Comparison of ENCODE assay signal across 8 cellular contexts in genomic region chr13:105410602-105411001, GRCh38. TPM values are rescaled to one million over a fixed set of nuclear protein-coding genes. Genes with fewer than 3 reads are reported as not detected.
A peak's percentile ranks its signal among the peaks of the same experiment; 100 is the strongest.
DNase-seq lines count a peak whose midpoint lies in the region; ATAC-seq and TF ChIP-seq lines count a peak whose summit lies in the region.

No MANE protein-coding gene starts in this region.

- WGBS in psoas muscle, 3 donors: 29 to 45% (median 30%) methylated on average over 11 of the region's 11 CpGs

- H3K9me3 ChIP-seq in BE2C: no peaks in the 10 kb centered on the region
- H3K9me3 ChIP-seq in psoas muscle: no peaks in the 10 kb centered on the region

- H3K4me3 ChIP-seq in BE2C (ENCODE audit: low read depth, low read length) (no peak overlapping the region), psoas muscle (no peak overlapping the region)

- H3K27ac ChIP-seq in psoas muscle: no peak overlapping the region

- H3K4me1 ChIP-seq in BE2C (no peaks in the 10 kb centered on the region), psoas muscle (no peaks in the 10 kb centered on the region)

- H3K36me3 ChIP-seq in BE2C (no peaks in the 10 kb centered on the region), psoas muscle (ENCODE audit: insufficient read depth in 1 of 2, low read depth in 1 of 2) (no peaks in the 10 kb centered on the region)

- H3K27me3 ChIP-seq in BE2C (no peaks in the 10 kb centered on the region), psoas muscle (ENCODE audit: insufficient read depth in 3 of 3, low read length in 2 of 3) (no peaks in the 10 kb centered on the region)

- no peak for TF ChIP-seq EP300 in Ishikawa (IDR thresholded peaks at IDR 0.05; ENCODE audit: borderline replicate concordance)

- intact Hi-C loops in psoas muscle (cut with DNase I): no loop called here

- peak; percentile 31; the same call in 1 of the 2 replicates for TF ChIP-seq RAD21 in Ishikawa (IDR thresholded peaks at IDR 0.05; ENCODE audit: low read depth)

- TF ChIP-seq CTCF in BE2C (IDR thresholded peaks at IDR 0.05; ENCODE audit: low read depth, low read length) (peak; percentile 80), psoas muscle (IDR thresholded peaks at IDR 0.05) (peak; percentile 49)

- ATAC-seq in psoas muscle: peak in 1 of 4 donors; percentile 57

- peak; percentile 70 for DNase-seq in BE2C
- DNase-seq in activated T-cell treated with anti-CD3 and anti-CD28 coated beads for 1 hour (ENCODE audit: low read depth): peak; percentile 1
- DNase-seq in globus pallidus (ENCODE audit: low spot score): peak; percentile 59
- peak; percentile 37 to 74 for DNase-seq in psoas muscle
- DNase-seq in NCI-H1417 treated with DMSO at 0.1 percent for 48 hours (lab: John Stamatoyannopoulos, UW): no peak
- DNase-seq in NCI-H524 treated with DMSO at 0.1 percent for 48 hours (lab: John Stamatoyannopoulos, UW): no peak
- no peak for DNase-seq in KG1 (lab: John Stamatoyannopoulos, UW)

TF ChIP-seq in Ishikawa, 13 proteins besides CTCF, POLR2A, EP300 and RAD21:
- no peak for TF ChIP-seq EGR1 (IDR thresholded peaks at IDR 0.05)
- TF ChIP-seq TEAD4 (IDR thresholded peaks at IDR 0.05): no peak
- no peak for TF ChIP-seq YY1 (IDR thresholded peaks at IDR 0.05; ENCODE audit: low read depth)
- TF ChIP-seq MAX (IDR thresholded peaks at IDR 0.05): no peak
- TF ChIP-seq ZBTB7A (IDR thresholded peaks at IDR 0.05; ENCODE audit: low read depth): no peak
- TF ChIP-seq USF1 (IDR thresholded peaks at IDR 0.05): no peak
- no peak for TF ChIP-seq CREB1 (IDR thresholded peaks at IDR 0.05; ENCODE audit: low read depth)

RNA-seq across cellular contexts. Expression of gene DAOA, which starts 55.2 kb away (rescaled TPM):
- polyA plus RNA-seq in BE2C (2012; ENCODE audit: insufficient read depth, insufficient read length, low read depth): not detected
- not detected for total RNA-seq in psoas muscle
- not detected for polyA plus RNA-seq in psoas muscle

Comparison
In these comparisons a context has a peak if more than half of its experiments do, and no peak if none do; other contexts are left out.
1. DNase-seq: peak in BE2C (single experiment), activated T-cell treated with anti-CD3 and anti-CD28 coated beads for 1 hour (single experiment), globus pallidus (single experiment) and psoas muscle (2 of 2); none in NCI-H1417 treated with DMSO at 0.1 percent for 48 hours (single experiment), NCI-H524 treated with DMSO at 0.1 percent for 48 hours (single experiment) and KG1 (single experiment).